18 cellular contexts compared by ENCODE assay signal in genomic region chr1:200245492-200245891, GRCh38.
DNase-seq lines count a peak whose midpoint lies in the region; ATAC-seq and TF ChIP-seq lines count a peak whose summit lies in the region.
"Had no signal": no experiment of that assay in that cellular context is flagged by ENCODE, and none has a peak within 500 bp of the region (broad histone marks: within the 10 kb centered on the region; RNA-seq: fewer than 3 reads in every experiment).

No MANE protein-coding gene starts in this region.

- H3K4me3 Mint-ChIP-seq in T-helper 17 cell: no peak overlapping the region
- H3K4me3 Mint-ChIP-seq: nephron; T-helper 1 cell treated with Interleukin-12 subunit alpha and Interleukin-12 subunit beta and Interleukin-4 antibody, amounts not matched to agents 30 μg/mL and 1 μg/mL, for 36 hours had no signal

- H3K27me3 Mint-ChIP-seq in T-helper 17 cell: peaks cover 41% of the 10 kb centered on the region

- no peak for TF ChIP-seq CTCF in cardiac fibroblast (IDR thresholded peaks at IDR 0.05; ENCODE audit: low read depth, low read length)

- no peaks in the 10 kb centered on the region for H3K36me3 ChIP-seq in MG63
- H3K36me3 ChIP-seq: HAP-1, suprapubic skin had no signal

- H3K27me3 ChIP-seq in MG63: no peaks in the 10 kb centered on the region

- peaks cover 2% of the 10 kb centered on the region for H3K4me1 Mint-ChIP-seq in T-helper 17 cell

- H3K4me3 ChIP-seq in MG63 (no peak overlapping the region), cardiac fibroblast (replicated peaks in 1 of 2; ENCODE audit: low read depth in 2 of 2, low read length in 2 of 2) (no peak overlapping the region)
- H3K4me3 ChIP-seq: GM12878, HAP-1, lung, suprapubic skin had no signal

- no peak for ATAC-seq in T-helper 17 cell
- ATAC-seq in GM18907 (IDR thresholded peaks at IDR 0.05; ENCODE audit: unreplicated experiment): no peak
- ATAC-seq: GM12878 had no signal

- no peaks in the 10 kb centered on the region for H3K36me3 Mint-ChIP-seq in T-helper 17 cell (ENCODE audit: low read depth)

- H3K9me3 ChIP-seq in MG63: no peaks in the 10 kb centered on the region
- no peaks in the 10 kb centered on the region for H3K9me3 ChIP-seq in T-helper 17 cell (ENCODE audit: control insufficient read depth, low read length, poor library complexity, severe bottlenecking)
- H3K9me3 ChIP-seq: HAP-1, suprapubic skin had no signal

- peak; percentile 65 for DNase-seq in ELR (ENCODE audit: low read depth)
- DNase-seq in MG63: peak; percentile 90
- peak; percentile 33 to 67 for DNase-seq in cardiac fibroblast (ENCODE audit: low read depth in 2 of 2)
- DNase-seq in myocyte (ENCODE audit: low read depth): peak; percentile 32
- no peak for DNase-seq in T-helper 17 cell
- DNase-seq in NCI-H1694 (lab: John Stamatoyannopoulos, UW): no peak
- DNase-seq: activated CD4-positive, alpha-beta T cell treated with anti-CD3 and anti-CD28 coated beads for 1 hour; activated naive CD4-positive, alpha-beta T cell treated with Interleukin-2 at 50 U/mL for 16 hours; NK-92 treated with Interleukin-12 subunit alpha and Interleukin-12 subunit beta, amount 100 ng/mL, for 24 hours; Right ventricle myocardium superior; stimulated activated CD4-positive, alpha-beta T cell treated with anti-CD3 and anti-CD28 coated beads, Interleukin-1b, Interleukin-23, amount 100 ng/mL, for 48 hours had no signal

- no peak overlapping the region for H3K27ac Mint-ChIP-seq in T-helper 17 cell
- H3K27ac Mint-ChIP-seq: nephron; T-helper 1 cell treated with Interleukin-12 subunit alpha and Interleukin-12 subunit beta and Interleukin-4 antibody, amounts not matched to agents 30 μg/mL and 1 μg/mL, for 36 hours had no signal

Comparison
In these comparisons a context has a peak if more than half of its experiments do, and no peak if none do; other contexts are left out.
1. DNase-seq: peak in ELR (single experiment), MG63 (single experiment), cardiac fibroblast (2 of 2) and myocyte (single experiment); none in T-helper 17 cell (0 of 3) and NCI-H1694 (single experiment).